ENCODE assay signal across 1 cellular context in the genomic region with DNA sequence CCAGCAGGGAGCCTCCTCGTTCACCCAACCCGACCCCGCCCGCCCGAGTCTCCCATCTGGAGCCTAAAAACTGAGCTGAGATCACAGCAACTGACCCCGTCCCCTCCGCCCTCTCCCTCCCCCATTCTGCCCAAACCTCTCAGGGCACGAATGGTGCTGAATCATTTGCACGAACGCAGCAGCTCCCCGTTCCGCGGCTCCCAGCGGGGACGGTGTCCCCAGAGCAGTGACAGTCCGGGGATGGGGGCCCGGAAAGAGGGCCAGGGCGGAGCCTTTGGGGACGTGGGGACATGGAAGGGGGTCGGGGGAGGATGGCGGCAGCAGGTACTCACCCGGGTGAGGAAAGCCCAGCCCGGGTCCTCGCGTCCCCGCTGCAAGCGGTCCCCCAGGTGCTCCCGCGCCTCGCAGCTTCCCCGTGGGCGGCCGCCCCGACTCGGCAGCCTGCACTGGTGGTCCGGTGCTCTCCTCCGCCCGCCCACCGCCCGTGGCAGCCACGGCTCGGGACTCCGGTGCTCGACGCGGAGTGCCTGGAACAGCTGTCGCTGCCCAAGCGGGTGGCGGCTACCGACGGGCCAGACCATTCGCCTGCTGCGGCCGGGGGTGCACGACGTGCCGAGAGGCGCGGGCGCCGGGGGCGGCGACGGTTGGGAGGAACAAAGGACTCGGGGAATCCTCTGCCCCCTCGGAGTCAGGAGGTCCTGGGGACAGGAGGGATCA.
TF ChIP-seq lines count a peak whose summit lies in the region.

A gene with protein sequence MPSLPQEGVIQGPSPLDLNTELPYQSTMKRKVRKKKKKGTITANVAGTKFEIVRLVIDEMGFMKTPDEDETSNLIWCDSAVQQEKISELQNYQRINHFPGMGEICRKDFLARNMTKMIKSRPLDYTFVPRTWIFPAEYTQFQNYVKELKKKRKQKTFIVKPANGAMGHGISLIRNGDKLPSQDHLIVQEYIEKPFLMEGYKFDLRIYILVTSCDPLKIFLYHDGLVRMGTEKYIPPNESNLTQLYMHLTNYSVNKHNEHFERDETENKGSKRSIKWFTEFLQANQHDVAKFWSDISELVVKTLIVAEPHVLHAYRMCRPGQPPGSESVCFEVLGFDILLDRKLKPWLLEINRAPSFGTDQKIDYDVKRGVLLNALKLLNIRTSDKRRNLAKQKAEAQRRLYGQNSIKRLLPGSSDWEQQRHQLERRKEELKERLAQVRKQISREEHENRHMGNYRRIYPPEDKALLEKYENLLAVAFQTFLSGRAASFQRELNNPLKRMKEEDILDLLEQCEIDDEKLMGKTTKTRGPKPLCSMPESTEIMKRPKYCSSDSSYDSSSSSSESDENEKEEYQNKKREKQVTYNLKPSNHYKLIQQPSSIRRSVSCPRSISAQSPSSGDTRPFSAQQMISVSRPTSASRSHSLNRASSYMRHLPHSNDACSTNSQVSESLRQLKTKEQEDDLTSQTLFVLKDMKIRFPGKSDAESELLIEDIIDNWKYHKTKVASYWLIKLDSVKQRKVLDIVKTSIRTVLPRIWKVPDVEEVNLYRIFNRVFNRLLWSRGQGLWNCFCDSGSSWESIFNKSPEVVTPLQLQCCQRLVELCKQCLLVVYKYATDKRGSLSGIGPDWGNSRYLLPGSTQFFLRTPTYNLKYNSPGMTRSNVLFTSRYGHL (minus strand): TSS at position 534 of the 717 bp plus-strand sequence. CDS start 46,921 bp downstream, outside the sequence.

TF ChIP-seq in HEK293, 187 proteins besides CTCF, POLR2A, EP300 and RAD21 (continued from another document):
- TF ChIP-seq, protein P1, sequence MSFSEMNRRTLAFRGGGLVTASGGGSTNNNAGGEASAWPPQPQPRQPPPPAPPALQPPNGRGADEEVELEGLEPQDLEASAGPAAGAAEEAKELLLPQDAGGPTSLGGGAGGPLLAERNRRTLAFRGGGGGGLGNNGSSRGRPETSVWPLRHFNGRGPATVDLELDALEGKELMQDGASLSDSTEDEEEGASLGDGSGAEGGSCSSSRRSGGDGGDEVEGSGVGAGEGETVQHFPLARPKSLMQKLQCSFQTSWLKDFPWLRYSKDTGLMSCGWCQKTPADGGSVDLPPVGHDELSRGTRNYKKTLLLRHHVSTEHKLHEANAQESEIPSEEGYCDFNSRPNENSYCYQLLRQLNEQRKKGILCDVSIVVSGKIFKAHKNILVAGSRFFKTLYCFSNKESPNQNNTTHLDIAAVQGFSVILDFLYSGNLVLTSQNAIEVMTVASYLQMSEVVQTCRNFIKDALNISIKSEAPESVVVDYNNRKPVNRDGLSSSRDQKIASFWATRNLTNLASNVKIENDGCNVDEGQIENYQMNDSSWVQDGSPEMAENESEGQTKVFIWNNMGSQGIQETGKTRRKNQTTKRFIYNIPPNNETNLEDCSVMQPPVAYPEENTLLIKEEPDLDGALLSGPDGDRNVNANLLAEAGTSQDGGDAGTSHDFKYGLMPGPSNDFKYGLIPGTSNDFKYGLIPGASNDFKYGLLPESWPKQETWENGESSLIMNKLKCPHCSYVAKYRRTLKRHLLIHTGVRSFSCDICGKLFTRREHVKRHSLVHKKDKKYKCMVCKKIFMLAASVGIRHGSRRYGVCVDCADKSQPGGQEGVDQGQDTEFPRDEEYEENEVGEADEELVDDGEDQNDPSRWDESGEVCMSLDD (tag by site-specific recombination; IDR thresholded peaks at IDR 0.05), result 0 out of 2 replicates have a peak, but pooled peaks have one; percentile 72
- TF ChIP-seq, protein P2, sequence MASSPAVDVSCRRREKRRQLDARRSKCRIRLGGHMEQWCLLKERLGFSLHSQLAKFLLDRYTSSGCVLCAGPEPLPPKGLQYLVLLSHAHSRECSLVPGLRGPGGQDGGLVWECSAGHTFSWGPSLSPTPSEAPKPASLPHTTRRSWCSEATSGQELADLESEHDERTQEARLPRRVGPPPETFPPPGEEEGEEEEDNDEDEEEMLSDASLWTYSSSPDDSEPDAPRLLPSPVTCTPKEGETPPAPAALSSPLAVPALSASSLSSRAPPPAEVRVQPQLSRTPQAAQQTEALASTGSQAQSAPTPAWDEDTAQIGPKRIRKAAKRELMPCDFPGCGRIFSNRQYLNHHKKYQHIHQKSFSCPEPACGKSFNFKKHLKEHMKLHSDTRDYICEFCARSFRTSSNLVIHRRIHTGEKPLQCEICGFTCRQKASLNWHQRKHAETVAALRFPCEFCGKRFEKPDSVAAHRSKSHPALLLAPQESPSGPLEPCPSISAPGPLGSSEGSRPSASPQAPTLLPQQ (tag by site-specific recombination; IDR thresholded peaks at IDR 0.05), result peak; percentile 72; the same call in 1 of the 2 replicates
- peak; percentile 77; the same call in 1 of the 2 replicates for TF ChIP-seq ZNF610 (tag by site-specific recombination; IDR thresholded peaks at IDR 0.05; ENCODE audit: borderline replicate concordance)
- TF ChIP-seq, protein P3, sequence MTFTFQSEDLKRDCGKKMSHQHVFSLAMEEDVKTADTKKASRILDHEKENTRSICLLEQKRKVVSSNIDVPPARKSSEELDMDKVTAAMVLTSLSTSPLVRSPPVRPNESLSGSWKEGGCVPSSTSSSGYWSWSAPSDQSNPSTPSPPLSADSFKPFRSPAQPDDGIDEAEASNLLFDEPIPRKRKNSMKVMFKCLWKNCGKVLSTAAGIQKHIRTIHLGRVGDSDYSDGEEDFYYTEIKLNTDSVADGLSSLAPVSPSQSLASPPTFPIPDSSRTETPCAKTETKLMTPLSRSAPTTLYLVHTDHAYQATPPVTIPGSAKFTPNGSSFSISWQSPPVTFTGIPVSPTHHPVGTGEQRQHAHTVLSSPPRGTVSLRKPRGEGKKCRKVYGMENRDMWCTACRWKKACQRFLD (tag by site-specific recombination; IDR thresholded peaks at IDR 0.05), result no peak
- TF ChIP-seq ZBTB8A (tag by site-specific recombination; IDR thresholded peaks at IDR 0.05), result peak; percentile 82
- TF ChIP-seq KLF9 (tag by site-specific recombination; IDR thresholded peaks at IDR 0.05; ENCODE audit: low read depth), result peak; percentile 59
- peak; percentile 98 for TF ChIP-seq ZNF776 (tag by site-specific recombination; IDR thresholded peaks at IDR 0.05; ENCODE audit: borderline replicate concordance)
- TF ChIP-seq ZBTB7A (tag by site-specific recombination; IDR thresholded peaks at IDR 0.05; ENCODE audit: low read depth), result 0 out of 2 replicates have a peak, but pooled peaks have one; percentile 59
- TF ChIP-seq, protein P4, sequence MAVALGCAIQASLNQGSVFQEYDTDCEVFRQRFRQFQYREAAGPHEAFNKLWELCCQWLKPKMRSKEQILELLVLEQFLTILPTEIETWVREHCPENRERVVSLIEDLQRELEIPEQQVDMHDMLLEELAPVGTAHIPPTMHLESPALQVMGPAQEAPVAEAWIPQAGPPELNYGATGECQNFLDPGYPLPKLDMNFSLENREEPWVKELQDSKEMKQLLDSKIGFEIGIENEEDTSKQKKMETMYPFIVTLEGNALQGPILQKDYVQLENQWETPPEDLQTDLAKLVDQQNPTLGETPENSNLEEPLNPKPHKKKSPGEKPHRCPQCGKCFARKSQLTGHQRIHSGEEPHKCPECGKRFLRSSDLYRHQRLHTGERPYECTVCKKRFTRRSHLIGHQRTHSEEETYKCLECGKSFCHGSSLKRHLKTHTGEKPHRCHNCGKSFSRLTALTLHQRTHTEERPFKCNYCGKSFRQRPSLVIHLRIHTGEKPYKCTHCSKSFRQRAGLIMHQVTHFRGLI (tag by site-specific recombination; IDR thresholded peaks at IDR 0.05), result peak; percentile 85; the same call in 1 of the 2 replicates
- no peak; the same call in 1 of the 2 replicates for TF ChIP-seq TRIM28 (IDR thresholded peaks at IDR 0.05; ENCODE audit: borderline replicate concordance, low read length)
- TF ChIP-seq ZNF138 (tag by site-specific recombination; IDR thresholded peaks at IDR 0.05; ENCODE audit: borderline replicate concordance), result no peak
- TF ChIP-seq GLI4 (tag by site-specific recombination; IDR thresholded peaks at IDR 0.05), result peak; percentile 78; the same call in 1 of the 2 replicates
- TF ChIP-seq ZNF48 (tag by site-specific recombination; IDR thresholded peaks at IDR 0.05), result no peak
- peak; percentile 74; the same call in 1 of the 2 replicates for TF ChIP-seq ZNF792 (tag by site-specific recombination; IDR thresholded peaks at IDR 0.05)
- no peak for TF ChIP-seq ZNF530 (tag by site-specific recombination; IDR thresholded peaks at IDR 0.05; ENCODE audit: low read depth)
- no peak for TF ChIP-seq ZNF10 (tag by site-specific recombination; IDR thresholded peaks at IDR 0.05)
- no peak for TF ChIP-seq ZNF112 (tag by site-specific recombination; IDR thresholded peaks at IDR 0.05)
- TF ChIP-seq, protein P5, sequence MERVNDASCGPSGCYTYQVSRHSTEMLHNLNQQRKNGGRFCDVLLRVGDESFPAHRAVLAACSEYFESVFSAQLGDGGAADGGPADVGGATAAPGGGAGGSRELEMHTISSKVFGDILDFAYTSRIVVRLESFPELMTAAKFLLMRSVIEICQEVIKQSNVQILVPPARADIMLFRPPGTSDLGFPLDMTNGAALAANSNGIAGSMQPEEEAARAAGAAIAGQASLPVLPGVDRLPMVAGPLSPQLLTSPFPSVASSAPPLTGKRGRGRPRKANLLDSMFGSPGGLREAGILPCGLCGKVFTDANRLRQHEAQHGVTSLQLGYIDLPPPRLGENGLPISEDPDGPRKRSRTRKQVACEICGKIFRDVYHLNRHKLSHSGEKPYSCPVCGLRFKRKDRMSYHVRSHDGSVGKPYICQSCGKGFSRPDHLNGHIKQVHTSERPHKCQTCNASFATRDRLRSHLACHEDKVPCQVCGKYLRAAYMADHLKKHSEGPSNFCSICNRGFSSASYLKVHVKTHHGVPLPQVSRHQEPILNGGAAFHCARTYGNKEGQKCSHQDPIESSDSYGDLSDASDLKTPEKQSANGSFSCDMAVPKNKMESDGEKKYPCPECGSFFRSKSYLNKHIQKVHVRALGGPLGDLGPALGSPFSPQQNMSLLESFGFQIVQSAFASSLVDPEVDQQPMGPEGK (tag by site-specific recombination; IDR thresholded peaks at IDR 0.05), result peak; percentile 71; the same call in 1 of the 2 replicates
- TF ChIP-seq ZNF510 (tag by site-specific recombination; IDR thresholded peaks at IDR 0.05; ENCODE audit: insufficient replicate concordance), result no peak
- peak; percentile 51 for TF ChIP-seq SP2 (tag by site-specific recombination; IDR thresholded peaks at IDR 0.05)
- TF ChIP-seq ZBTB21 (tag by site-specific recombination; IDR thresholded peaks at IDR 0.05), result peak; percentile 50; the same call in 1 of the 2 replicates
- peak; percentile 50; the same call in 1 of the 2 replicates for TF ChIP-seq SP3 (tag by site-specific recombination; IDR thresholded peaks at IDR 0.05)
- TF ChIP-seq, protein P6, sequence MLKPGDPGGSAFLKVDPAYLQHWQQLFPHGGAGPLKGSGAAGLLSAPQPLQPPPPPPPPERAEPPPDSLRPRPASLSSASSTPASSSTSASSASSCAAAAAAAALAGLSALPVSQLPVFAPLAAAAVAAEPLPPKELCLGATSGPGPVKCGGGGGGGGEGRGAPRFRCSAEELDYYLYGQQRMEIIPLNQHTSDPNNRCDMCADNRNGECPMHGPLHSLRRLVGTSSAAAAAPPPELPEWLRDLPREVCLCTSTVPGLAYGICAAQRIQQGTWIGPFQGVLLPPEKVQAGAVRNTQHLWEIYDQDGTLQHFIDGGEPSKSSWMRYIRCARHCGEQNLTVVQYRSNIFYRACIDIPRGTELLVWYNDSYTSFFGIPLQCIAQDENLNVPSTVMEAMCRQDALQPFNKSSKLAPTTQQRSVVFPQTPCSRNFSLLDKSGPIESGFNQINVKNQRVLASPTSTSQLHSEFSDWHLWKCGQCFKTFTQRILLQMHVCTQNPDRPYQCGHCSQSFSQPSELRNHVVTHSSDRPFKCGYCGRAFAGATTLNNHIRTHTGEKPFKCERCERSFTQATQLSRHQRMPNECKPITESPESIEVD (tag by site-specific recombination; IDR thresholded peaks at IDR 0.05), result no peak
- no peak for TF ChIP-seq ZFP41 (tag by site-specific recombination; IDR thresholded peaks at IDR 0.05; ENCODE audit: borderline replicate concordance)
- 0 out of 2 replicates have a peak, but pooled peaks have one; percentile 10 for TF ChIP-seq MYNN (tag by site-specific recombination; IDR thresholded peaks at IDR 0.05; ENCODE audit: borderline replicate concordance)
- TF ChIP-seq SETDB1 (IDR thresholded peaks at IDR 0.05; ENCODE audit: insufficient read length, low read length), result no peak
- TF ChIP-seq, protein P7, sequence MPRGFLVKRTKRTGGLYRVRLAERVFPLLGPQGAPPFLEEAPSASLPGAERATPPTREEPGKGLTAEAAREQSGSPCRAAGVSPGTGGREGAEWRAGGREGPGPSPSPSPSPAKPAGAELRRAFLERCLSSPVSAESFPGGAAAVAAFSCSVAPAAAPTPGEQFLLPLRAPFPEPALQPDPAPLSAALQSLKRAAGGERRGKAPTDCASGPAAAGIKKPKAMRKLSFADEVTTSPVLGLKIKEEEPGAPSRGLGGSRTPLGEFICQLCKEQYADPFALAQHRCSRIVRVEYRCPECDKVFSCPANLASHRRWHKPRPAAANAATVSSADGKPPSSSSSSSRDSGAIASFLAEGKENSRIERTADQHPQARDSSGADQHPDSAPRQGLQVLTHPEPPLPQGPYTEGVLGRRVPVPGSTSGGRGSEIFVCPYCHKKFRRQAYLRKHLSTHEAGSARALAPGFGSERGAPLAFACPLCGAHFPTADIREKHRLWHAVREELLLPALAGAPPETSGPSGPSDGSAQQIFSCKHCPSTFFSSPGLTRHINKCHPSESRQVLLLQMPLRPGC (tag by site-specific recombination; IDR thresholded peaks at IDR 0.05), result no peak; the same call in 1 of the 2 replicates
